ENCODE assay signal across 15 cellular contexts in the genomic region with DNA sequence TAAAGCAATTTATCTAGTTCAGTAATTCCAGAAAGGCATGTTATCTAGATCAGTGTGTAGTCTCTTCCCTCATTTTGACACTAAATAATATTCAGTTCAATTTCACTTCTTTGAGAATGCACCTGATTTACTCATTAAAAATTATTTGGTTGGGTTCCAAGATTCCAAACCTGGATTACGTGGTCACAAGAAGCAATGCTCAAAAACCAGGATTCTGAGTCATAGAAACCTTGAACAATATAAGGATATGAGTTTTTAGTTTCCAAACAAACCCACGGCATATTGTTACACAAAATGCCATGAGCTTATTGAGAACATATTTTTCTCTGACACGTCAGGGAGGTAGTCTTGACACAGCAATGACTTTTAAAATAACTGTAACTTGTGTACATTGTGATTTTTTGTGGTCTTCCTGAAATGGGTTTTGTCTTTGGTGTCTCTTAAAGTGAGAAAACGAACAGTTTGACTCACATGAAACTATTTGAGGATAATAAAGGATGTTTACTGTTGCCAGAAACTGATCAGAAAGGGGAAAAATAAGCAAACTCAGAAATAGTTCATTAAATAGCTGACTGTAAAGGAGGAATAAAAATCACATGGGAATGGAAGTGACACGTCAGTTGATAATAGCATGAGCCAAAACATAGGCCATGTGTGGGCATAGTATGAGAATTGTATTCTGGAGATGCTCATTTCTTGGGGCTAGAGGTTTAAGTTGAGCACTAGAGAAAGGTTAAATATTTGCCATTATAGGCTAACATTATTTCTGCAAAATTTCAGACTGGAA.
DNase-seq lines count a peak whose midpoint lies in the region; ATAC-seq and TF ChIP-seq lines count a peak whose summit lies in the region.
"Had no signal": no experiment of that assay in that cellular context is flagged by ENCODE, and none has a peak within 500 bp of the region (broad histone marks: within the 10 kb centered on the region; RNA-seq: fewer than 3 reads in every experiment).

No MANE protein-coding gene starts in this region.

- H3K9ac ChIP-seq in GM23248, result peak overlapping the region; percentile 29; the same call in 1 of the 2 replicates

- no peaks in the 10 kb centered on the region for H3K36me3 ChIP-seq in GM23248 (ENCODE audit: low read depth)

- WGBS in GM23248 (ENCODE audit: low coverage in 1 of 2, low lambda C conversion rate in 2 of 2, missing lambda C conversion rate in 2 of 2), 2 experiments, result 13 to 20% methylated on average over 5 of the region's 5 CpGs

- CTCF ChIA-PET in RWPE1 (lab: Yijun Ruan, JAX), result interaction anchor here (0.6 kb wide), 1 partner anchor 899 kb away, joined by 4 read pairs; no protein-coding TSS in a partner anchor

- H3K9me2 ChIP-seq in GM23248 (ENCODE audit: insufficient read depth), result no peaks in the 10 kb centered on the region

- H3K27me3 ChIP-seq in GM23248 (replicated peaks; ENCODE audit: insufficient read depth), result no peaks in the 10 kb centered on the region

- H3K27ac ChIP-seq in GM23248 (peak overlapping the region; percentile 74), RWPE1 (no peak overlapping the region)

- H3K4me3 ChIP-seq in GM23248, result peak overlapping the region; percentile 50

- H3K4me1 ChIP-seq in GM23248 (ENCODE audit: insufficient read depth), result peaks cover 40% of the 10 kb centered on the region

- no peaks in the 10 kb centered on the region for H3K9me3 ChIP-seq in GM23248 (ENCODE audit: low read depth)

- peak overlapping the region; percentile 61 for H2AFZ ChIP-seq in GM23248

- POLR2A ChIA-PET in RWPE1 (lab: Yijun Ruan, JAX; ENCODE audit: low non-redundant PET), result no interaction called here

- peaks cover 26% of the 10 kb centered on the region for H3F3A ChIP-seq in GM23248 (ENCODE audit: insufficient read depth)

- TF ChIP-seq CTCF in RWPE1 (conservative IDR thresholded peaks at IDR 0.05; ENCODE audit: low read depth), result no peak

- no peaks in the 10 kb centered on the region for H4K20me1 ChIP-seq in GM23248 (ENCODE audit: insufficient read depth)

- in situ Hi-C loops in GM23248 (cut with MboI), result no loop called here

- H3K79me2 ChIP-seq in GM23248 (ENCODE audit: insufficient read depth), result no peaks in the 10 kb centered on the region

- DNase-seq in GM23248 (peak; percentile 79), RWPE1 (ENCODE audit: low spot score) (peak; percentile 49), fibroblast of gingiva (ENCODE audit: low read depth) (peak; percentile 76), renal cortical epithelial cell (ENCODE audit: low read depth) (peak; percentile 56), pons (ENCODE audit: low spot score) (no peak)
- DNase-seq in activated CD4-positive, alpha-beta T cell treated with anti-CD3 and anti-CD28 coated beads for 4 hours, result no peak
- DNase-seq: activated CD4-positive, alpha-beta memory T cell treated with anti-CD3 and anti-CD28 coated beads, Interleukin-2, amount 10 ng/mL, durations not matched to agents 7 days and 5 days; activated gamma-delta T cell treated with Interleukin-2 at 50 U/mL for 16 hours; CD4-positive, alpha-beta T cell; left cardiac atrium; naive thymus-derived CD8-positive, alpha-beta T cell; NCI-H526 had no signal

- peak overlapping the region; percentile 51 for H3K4me2 ChIP-seq in GM23248 (ENCODE audit: unreplicated experiment)

- no peak for ATAC-seq in GM18498 (IDR thresholded peaks at IDR 0.05; ENCODE audit: unreplicated experiment)
- ATAC-seq in GM18870 (IDR thresholded peaks at IDR 0.05; ENCODE audit: unreplicated experiment), result no peak
- ATAC-seq: left cardiac atrium; naive thymus-derived CD8-positive, alpha-beta T cell; sciatic nerve had no signal

Comparison
In these comparisons a context has a peak if more than half of its experiments do, and no peak if none do; other contexts are left out.
1. DNase-seq: peak in GM23248 (single experiment), RWPE1 (single experiment), fibroblast of gingiva (single experiment) and renal cortical epithelial cell (single experiment); none in activated CD4-positive, alpha-beta T cell treated with anti-CD3 and anti-CD28 coated beads for 4 hours (0 of 2) and pons (single experiment).